ENCODE assay signal across 16 cellular contexts in the genomic region with DNA sequence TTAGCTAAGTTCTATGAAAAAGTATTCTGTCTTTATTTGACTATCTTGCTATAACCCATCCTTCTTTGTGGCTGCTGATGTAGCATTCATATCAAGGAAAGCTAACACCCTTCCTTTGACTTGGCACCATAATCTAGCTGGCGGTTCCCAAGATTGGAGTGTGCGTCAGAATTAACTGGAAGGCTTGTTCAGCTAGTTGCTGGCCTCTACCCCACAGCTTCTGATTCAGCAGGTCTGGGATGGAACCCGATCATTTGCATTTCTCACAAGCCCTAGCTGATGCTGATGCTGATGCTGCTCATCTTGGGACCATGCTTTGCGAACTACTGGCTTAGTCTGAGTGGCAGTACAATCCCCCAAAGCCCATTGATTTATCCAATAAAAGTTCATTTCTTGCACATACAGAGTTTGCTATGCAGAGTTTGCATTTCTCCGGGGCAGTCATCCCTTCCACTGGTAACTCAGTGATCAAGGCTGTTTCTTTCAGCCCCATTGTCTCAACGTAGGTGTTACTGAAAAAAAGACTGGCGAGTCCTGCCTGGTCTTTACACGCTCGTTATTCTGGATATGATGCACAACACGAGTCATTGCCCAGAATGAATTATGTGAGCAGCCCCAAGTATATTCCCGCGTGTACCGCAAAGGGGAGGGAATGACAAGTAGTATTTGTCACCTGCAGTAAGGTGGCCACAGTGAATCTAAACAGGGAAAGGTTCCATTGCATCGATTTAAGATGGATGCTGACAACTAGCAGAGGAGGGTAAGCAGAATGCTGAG.
DNase-seq lines count a peak whose midpoint lies in the region; ATAC-seq and TF ChIP-seq lines count a peak whose summit lies in the region.
"Had no signal": no experiment of that assay in that cellular context is flagged by ENCODE, and none has a peak within 500 bp of the region (broad histone marks: within the 10 kb centered on the region; RNA-seq: fewer than 3 reads in every experiment).

No MANE protein-coding gene starts in this region.

- H3K27ac Mint-ChIP-seq in activated T-cell treated with anti-CD3 and anti-CD28 coated beads, Interleukin-2, amount 50 U/mL, for 72 hours = peak overlapping the region; percentile 30
- H3K27ac Mint-ChIP-seq in IgD-negative memory B cell (peak overlapping the region; percentile 32 to 98 (median 78)), immature natural killer cell (peak overlapping the region in 1 of 6 donors; percentile 35)
- no peak overlapping the region for H3K27ac Mint-ChIP-seq in stimulated activated effector memory CD8-positive, alpha-beta T cell treated with anti-CD3 and anti-CD28 coated beads, Interleukin-12 subunit alpha, Interleukin-12 subunit beta, amount 100 ng/mL, for 72 hours

- peak; percentile 77 to 81 for ATAC-seq in activated T-cell treated with anti-CD3 and anti-CD28 coated beads, Interleukin-2, amount 50 U/mL, for 72 hours (replicated peaks in 1 of 2)
- peak; percentile 71 for ATAC-seq in stimulated activated effector memory CD8-positive, alpha-beta T cell treated with anti-CD3 and anti-CD28 coated beads, Interleukin-12 subunit alpha, Interleukin-12 subunit beta, amount 100 ng/mL, for 72 hours
- no peak for ATAC-seq in HG02981 (IDR thresholded peaks at IDR 0.05; ENCODE audit: unreplicated experiment)
- ATAC-seq: left lobe of liver had no signal

- H3K36me3 Mint-ChIP-seq in activated T-cell treated with anti-CD3 and anti-CD28 coated beads, Interleukin-2, amount 50 U/mL, for 72 hours (ENCODE audit: insufficient read depth in 2 of 2) = peaks cover 0 to 2% of the 10 kb centered on the region in 2 donors
- peaks cover 15% of the 10 kb centered on the region for H3K36me3 Mint-ChIP-seq in IgD-negative memory B cell
- no peaks in the 10 kb centered on the region for H3K36me3 Mint-ChIP-seq in stimulated activated effector memory CD8-positive, alpha-beta T cell treated with anti-CD3 and anti-CD28 coated beads, Interleukin-12 subunit alpha, Interleukin-12 subunit beta, amount 100 ng/mL, for 72 hours
- H3K36me3 Mint-ChIP-seq in immature natural killer cell = peaks cover 3 to 10% (median 3%) of the 10 kb centered on the region in 3 donors

- peak overlapping the region in 1 of 2 donors; percentile 22 for H3K4me3 Mint-ChIP-seq in activated T-cell treated with anti-CD3 and anti-CD28 coated beads, Interleukin-2, amount 50 U/mL, for 72 hours
- H3K4me3 Mint-ChIP-seq in IgD-negative memory B cell (peak overlapping the region in 2 of 4 donors; percentile 34 to 88), immature natural killer cell (no peak overlapping the region)
- no peak overlapping the region for H3K4me3 Mint-ChIP-seq in stimulated activated effector memory CD8-positive, alpha-beta T cell treated with anti-CD3 and anti-CD28 coated beads, Interleukin-12 subunit alpha, Interleukin-12 subunit beta, amount 100 ng/mL, for 72 hours

- peaks cover 19% of the 10 kb centered on the region for H3K27me3 Mint-ChIP-seq in activated T-cell treated with anti-CD3 and anti-CD28 coated beads, Interleukin-2, amount 50 U/mL, for 72 hours (ENCODE audit: low read depth)
- H3K27me3 Mint-ChIP-seq in IgD-negative memory B cell = no peaks in the 10 kb centered on the region
- H3K27me3 Mint-ChIP-seq in immature natural killer cell (ENCODE audit: low read depth in 3 of 3) = peaks cover 0 to 7% (median 3%) of the 10 kb centered on the region in 3 donors

- H3K4me3 ChIP-seq in fibroblast of the aortic adventitia (ENCODE audit: low read depth, low read length) = no peak overlapping the region
- H3K4me3 ChIP-seq: coronary artery, tibial nerve had no signal

- DNase-seq in activated T-cell treated with anti-CD3 and anti-CD28 coated beads, Interleukin-2, amount 50 U/mL, for 72 hours = peak; percentile 19 to 21
- no peak for DNase-seq in activated T-cell treated with anti-CD3 and anti-CD28 coated beads, Interleukin-2, amount 50 U/mL, for 1 hour
- peak; percentile 91 for DNase-seq in fibroblast of the aortic adventitia (ENCODE audit: low read depth)
- DNase-seq in stimulated activated effector memory CD8-positive, alpha-beta T cell treated with anti-CD3 and anti-CD28 coated beads, Interleukin-12 subunit alpha, Interleukin-12 subunit beta, amount 100 ng/mL, for 72 hours (ENCODE audit: low spot score in 2 of 2) = no peak
- no peak for DNase-seq in activated gamma-delta T cell (lab: John Stamatoyannopoulos, UW)
- DNase-seq in immature natural killer cell = no peak
- DNase-seq: activated CD4-positive, alpha-beta T cell treated with anti-CD3 and anti-CD28 coated beads for 1 hour; erythroblast; MV-4-11; NCI-H2107; NCI-H748 treated with DMSO at 0.1 percent for 48 hours had no signal

- TF ChIP-seq CTCF in fibroblast of the aortic adventitia (IDR thresholded peaks at IDR 0.05; ENCODE audit: insufficient read depth, low read length) = no peak

- H3K4me1 Mint-ChIP-seq in activated T-cell treated with anti-CD3 and anti-CD28 coated beads, Interleukin-2, amount 50 U/mL, for 72 hours (ENCODE audit: low read depth) = peaks cover 12% of the 10 kb centered on the region
- peaks cover 27 to 46% (median 34%) of the 10 kb centered on the region in 3 donors for H3K4me1 Mint-ChIP-seq in IgD-negative memory B cell
- H3K4me1 Mint-ChIP-seq in stimulated activated effector memory CD8-positive, alpha-beta T cell treated with anti-CD3 and anti-CD28 coated beads, Interleukin-12 subunit alpha, Interleukin-12 subunit beta, amount 100 ng/mL, for 72 hours = peaks cover 6% of the 10 kb centered on the region
- H3K4me1 Mint-ChIP-seq in immature natural killer cell = no peaks in the 10 kb centered on the region

- no peaks in the 10 kb centered on the region for H3K9me3 Mint-ChIP-seq in activated T-cell treated with anti-CD3 and anti-CD28 coated beads, Interleukin-2, amount 50 U/mL, for 72 hours
- peaks cover 0 to 4% (median 0%) of the 10 kb centered on the region in 3 donors for H3K9me3 Mint-ChIP-seq in IgD-negative memory B cell
- H3K9me3 Mint-ChIP-seq in stimulated activated effector memory CD8-positive, alpha-beta T cell treated with anti-CD3 and anti-CD28 coated beads, Interleukin-12 subunit alpha, Interleukin-12 subunit beta, amount 100 ng/mL, for 72 hours = no peaks in the 10 kb centered on the region
- H3K9me3 Mint-ChIP-seq in immature natural killer cell = no peaks in the 10 kb centered on the region

Comparison
In these comparisons a context has a peak if more than half of its experiments do, and no peak if none do; other contexts are left out.
1. DNase-seq: peak in activated T-cell treated with anti-CD3 and anti-CD28 coated beads, Interleukin-2, amount 50 U/mL, for 72 hours (2 of 2) and fibroblast of the aortic adventitia (single experiment); none in activated T-cell treated with anti-CD3 and anti-CD28 coated beads, Interleukin-2, amount 50 U/mL, for 1 hour (single experiment), stimulated activated effector memory CD8-positive, alpha-beta T cell treated with anti-CD3 and anti-CD28 coated beads, Interleukin-12 subunit alpha, Interleukin-12 subunit beta, amount 100 ng/mL, for 72 hours (0 of 2), activated gamma-delta T cell (single experiment) and immature natural killer cell (0 of 3).